ENCODE assay signal across 12 cellular contexts in the genomic region with DNA sequence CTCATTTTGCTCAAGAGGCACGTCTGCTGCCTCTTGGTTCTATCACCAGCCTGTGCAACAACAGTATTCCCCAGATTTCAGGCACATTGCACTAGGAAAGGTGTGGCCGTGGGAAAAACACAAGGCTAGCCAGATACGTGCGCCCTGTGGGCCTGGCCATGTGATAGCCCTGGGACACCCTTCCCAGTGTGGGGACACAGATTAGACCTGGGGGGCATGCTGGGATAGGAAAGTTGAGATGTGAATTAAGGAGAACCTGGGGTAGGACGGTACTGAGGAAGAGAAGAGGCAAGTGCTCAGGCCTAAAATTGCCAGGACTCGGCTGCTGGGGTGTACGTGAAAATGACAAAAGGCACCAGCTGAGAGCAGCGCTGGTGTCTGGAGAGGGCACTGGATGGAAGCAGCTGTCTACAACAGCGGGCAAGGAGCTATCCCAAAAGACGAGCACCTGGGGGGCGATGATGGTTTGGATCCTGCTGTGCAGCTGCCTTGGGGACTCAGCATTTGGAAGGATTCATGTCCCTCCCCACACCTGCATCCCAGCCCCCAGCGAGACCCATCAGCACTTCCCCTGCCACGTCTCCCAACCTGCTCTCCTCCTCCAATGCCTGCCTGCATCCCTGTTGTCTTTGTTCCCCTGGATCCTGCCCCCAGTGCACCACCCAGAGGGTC. TPM values are rescaled to one million over a fixed set of nuclear protein-coding genes. Genes with fewer than 3 reads are reported as not detected.
DNase-seq lines count a peak whose midpoint lies in the region; ATAC-seq and TF ChIP-seq lines count a peak whose summit lies in the region.
"Had no signal": no experiment of that assay in that cellular context is flagged by ENCODE, and none has a peak within 500 bp of the region (broad histone marks: within the 10 kb centered on the region; RNA-seq: fewer than 3 reads in every experiment).

No MANE protein-coding gene starts in this region.

- H3K27me3 ChIP-seq in BLaER1 treated with 17β-estradiol and CSF1 and Interleukin-3, amounts not matched to agents 10 nM and 100 nM: no peaks in the 10 kb centered on the region; a peak in 1 of 22 replicates
- H3K27me3 ChIP-seq in Caco-2 (replicated peaks; ENCODE audit: control insufficient read depth, insufficient read depth, low read length) (no peaks in the 10 kb centered on the region), neural progenitor cell (no peaks in the 10 kb centered on the region)
- H3K27me3 ChIP-seq: MG63, SJSA1 had no signal

- H3K27ac Mint-ChIP-seq in Caco-2 (ENCODE audit: unreplicated experiment) (peak overlapping the region; percentile 4), neural progenitor cell (no peak overlapping the region), endothelial cell (ENCODE audit: unreplicated experiment) (no peak overlapping the region)
- H3K27ac Mint-ChIP-seq in activated CD8-positive, alpha-beta T cell treated with anti-CD3 and anti-CD28 coated beads, Interleukin-2, amount 10 ng/mL, durations not matched to agents 7 days and 5 days: no peak overlapping the region

- no peak for ATAC-seq in activated CD8-positive, alpha-beta T cell treated with anti-CD3 and anti-CD28 coated beads, Interleukin-2, amount 10 ng/mL, durations not matched to agents 7 days and 5 days
- no peak for ATAC-seq in left ventricle myocardium superior

- H2AFZ ChIP-seq in neural progenitor cell (replicated peaks): no peak overlapping the region

- no peak overlapping the region for H3K9ac ChIP-seq in BLaER1 treated with 17β-estradiol and CSF1 and Interleukin-3, amounts not matched to agents 10 nM and 100 nM
- H3K9ac ChIP-seq in neural progenitor cell: no peak overlapping the region

- H3K4me2 ChIP-seq in BLaER1 treated with 17β-estradiol and CSF1 and Interleukin-3, amounts not matched to agents 10 nM and 100 nM: peak overlapping the region in 9 of 11 experiments; percentile 22 to 77 (median 53); a peak in 17 of 22 replicates
- no peak overlapping the region for H3K4me2 ChIP-seq in neural progenitor cell

- TF ChIP-seq CTCF in Caco-2 (IDR thresholded peaks at IDR 0.05; ENCODE audit: insufficient read depth in 1 of 2, low read depth in 1 of 2, low read length in 1 of 2, severe bottlenecking in 1 of 2, unreplicated experiment in 1 of 2) (no peak), coronary artery (IDR thresholded peaks at IDR 0.05) (no peak), neural progenitor cell (IDR thresholded peaks at IDR 0.05) (no peak), endothelial cell (IDR thresholded peaks at IDR 0.05; ENCODE audit: unreplicated experiment) (no peak)

- CTCF ChIA-PET in Caco-2 (lab: Charles Lee): no interaction called here
- CTCF ChIA-PET in activated CD8-positive, alpha-beta T cell treated with anti-CD3 and anti-CD28 coated beads, Interleukin-2, amount 10 ng/mL, durations not matched to agents 7 days and 5 days (lab: Charles Lee): no interaction called here

- H3K9me3 Mint-ChIP-seq in Caco-2 (ENCODE audit: unreplicated experiment) (no peaks in the 10 kb centered on the region), neural progenitor cell (peaks cover 6% of the 10 kb centered on the region), endothelial cell (ENCODE audit: unreplicated experiment) (no peaks in the 10 kb centered on the region)
- no peaks in the 10 kb centered on the region for H3K9me3 Mint-ChIP-seq in activated CD8-positive, alpha-beta T cell treated with anti-CD3 and anti-CD28 coated beads, Interleukin-2, amount 10 ng/mL, durations not matched to agents 7 days and 5 days (ENCODE audit: insufficient read depth)

- H3K4me1 Mint-ChIP-seq in Caco-2 (ENCODE audit: low read depth, unreplicated experiment) (no peaks in the 10 kb centered on the region), neural progenitor cell (peaks cover 14% of the 10 kb centered on the region), endothelial cell (ENCODE audit: unreplicated experiment) (peaks cover 14% of the 10 kb centered on the region)
- peaks cover 22% of the 10 kb centered on the region for H3K4me1 Mint-ChIP-seq in activated CD8-positive, alpha-beta T cell treated with anti-CD3 and anti-CD28 coated beads, Interleukin-2, amount 10 ng/mL, durations not matched to agents 7 days and 5 days (ENCODE audit: low read depth)

- intact Hi-C loops in Caco-2 (cut with micrococcal nuclease; ENCODE audit: unreplicated experiment) (no loop called here), left ventricle myocardium superior (cut with micrococcal nuclease) (no loop called here)

- H4K20me1 ChIP-seq in BLaER1 treated with 17β-estradiol and CSF1 and Interleukin-3, amounts not matched to agents 10 nM and 100 nM: peaks cover 0 to 7% (median 0%) of the 10 kb centered on the region in 11 experiments; a peak in 1 of 22 replicates
- no peaks in the 10 kb centered on the region for H4K20me1 ChIP-seq in neural progenitor cell (ENCODE audit: low read depth)

- no peak overlapping the region for H3K27ac ChIP-seq in BLaER1 treated with 17β-estradiol and CSF1 and Interleukin-3, amounts not matched to agents 10 nM and 100 nM
- H3K27ac ChIP-seq in coronary artery (no peak overlapping the region), neural progenitor cell (no peak overlapping the region)
- H3K27ac ChIP-seq: SJSA1 had no signal

- DNase-seq in Caco-2 (no peak), coronary artery (ENCODE audit: low spot score) (peak; percentile 68), neural progenitor cell (ENCODE audit: low spot score) (no peak), KG1 (lab: John Stamatoyannopoulos, UW) (no peak), left ventricle myocardium superior (no peak), endothelial cell (ENCODE audit: low spot score) (no peak)
- no peak for DNase-seq in activated CD8-positive, alpha-beta T cell treated with anti-CD3 and anti-CD28 coated beads, Interleukin-2, amount 10 ng/mL, durations not matched to agents 7 days and 5 days
- DNase-seq: MG63, NCI-H1436, NCI-H82 had no signal

- BruUV-seq in Caco-2 (replicated peaks; lab: Mats Ljungman, UMichigan): no TSS peak

- POLR2A ChIA-PET in Caco-2 (lab: Charles Lee): no interaction called here
- POLR2A ChIA-PET in activated CD8-positive, alpha-beta T cell treated with anti-CD3 and anti-CD28 coated beads, Interleukin-2, amount 10 ng/mL, durations not matched to agents 7 days and 5 days (lab: Charles Lee): no interaction called here

- peaks cover 27% of the 10 kb centered on the region for H3K36me3 Mint-ChIP-seq in Caco-2 (ENCODE audit: insufficient read depth, unreplicated experiment)
- peaks cover 26% of the 10 kb centered on the region for H3K36me3 Mint-ChIP-seq in neural progenitor cell
- no peaks in the 10 kb centered on the region for H3K36me3 Mint-ChIP-seq in activated CD8-positive, alpha-beta T cell treated with anti-CD3 and anti-CD28 coated beads, Interleukin-2, amount 10 ng/mL, durations not matched to agents 7 days and 5 days (ENCODE audit: low read depth)
- peaks cover 5% of the 10 kb centered on the region for H3K36me3 Mint-ChIP-seq in endothelial cell (ENCODE audit: low read depth, unreplicated experiment)

- H3K4me3 Mint-ChIP-seq in Caco-2 (ENCODE audit: unreplicated experiment) (no peak overlapping the region), neural progenitor cell (peak overlapping the region; percentile 2), endothelial cell (ENCODE audit: unreplicated experiment) (no peak overlapping the region)
- no peak overlapping the region for H3K4me3 Mint-ChIP-seq in activated CD8-positive, alpha-beta T cell treated with anti-CD3 and anti-CD28 coated beads, Interleukin-2, amount 10 ng/mL, durations not matched to agents 7 days and 5 days

- H3K4me1 ChIP-seq in BLaER1 treated with 17β-estradiol and CSF1 and Interleukin-3, amounts not matched to agents 10 nM and 100 nM: peaks cover 22 to 80% (median 46%) of the 10 kb centered on the region in 10 experiments
- H3K4me1 ChIP-seq in Caco-2 (no peaks in the 10 kb centered on the region), neural progenitor cell (peaks cover 16% of the 10 kb centered on the region)
- H3K4me1 ChIP-seq: SJSA1 had no signal

- H3K9me3 ChIP-seq in BLaER1 treated with 17β-estradiol and CSF1 and Interleukin-3, amounts not matched to agents 10 nM and 100 nM (replicated peaks in 1 of 11): peaks cover 9 to 23% (median 18%) of the 10 kb centered on the region in 11 experiments; a peak in 18 of 22 replicates
- H3K9me3 ChIP-seq in Caco-2: peaks cover 4% of the 10 kb centered on the region
- H3K9me3 ChIP-seq in neural progenitor cell (ENCODE audit: low read depth): no peaks in the 10 kb centered on the region
- H3K9me3 ChIP-seq: MG63, SJSA1 had no signal

- no peaks in the 10 kb centered on the region for H3K27me3 Mint-ChIP-seq in Caco-2 (ENCODE audit: insufficient read depth, unreplicated experiment)
- peaks cover 3% of the 10 kb centered on the region for H3K27me3 Mint-ChIP-seq in neural progenitor cell (ENCODE audit: insufficient read depth, low read depth)
- no peaks in the 10 kb centered on the region for H3K27me3 Mint-ChIP-seq in activated CD8-positive, alpha-beta T cell treated with anti-CD3 and anti-CD28 coated beads, Interleukin-2, amount 10 ng/mL, durations not matched to agents 7 days and 5 days (ENCODE audit: low read depth)
- H3K27me3 Mint-ChIP-seq in endothelial cell (ENCODE audit: unreplicated experiment): peaks cover 4% of the 10 kb centered on the region

- H3K36me3 ChIP-seq in BLaER1 treated with 17β-estradiol and CSF1 and Interleukin-3, amounts not matched to agents 10 nM and 100 nM: peaks cover 0 to 10% (median 0%) of the 10 kb centered on the region in 11 experiments; a peak in 5 of 22 replicates
- no peaks in the 10 kb centered on the region for H3K36me3 ChIP-seq in Caco-2 (ENCODE audit: control insufficient read depth, insufficient read depth, low read length)
- H3K36me3 ChIP-seq in neural progenitor cell: no peaks in the 10 kb centered on the region
- H3K36me3 ChIP-seq: MG63, SJSA1 had no signal

- no peaks in the 10 kb centered on the region for H3K79me2 ChIP-seq in neural progenitor cell (ENCODE audit: low read depth)

- no peak overlapping the region for H3K4me3 ChIP-seq in BLaER1 treated with 17β-estradiol and CSF1 and Interleukin-3, amounts not matched to agents 10 nM and 100 nM
- H3K4me3 ChIP-seq in Caco-2 (ENCODE audit: low read depth, low read length): no peak overlapping the region
- no peak overlapping the region for H3K4me3 ChIP-seq in coronary artery
- H3K4me3 ChIP-seq in neural progenitor cell: no peak overlapping the region
- H3K4me3 ChIP-seq: MG63, SJSA1 had no signal

- H3F3A ChIP-seq in neural progenitor cell (ENCODE audit: low read depth): peaks cover 10% of the 10 kb centered on the region

RNA-seq across cellular contexts. Expression of gene GGACT, which starts 54.3 kb away (rescaled TPM):
- total RNA-seq in Caco-2 (2022): 3.5 and 3.6 TPM in 2 replicates
- 1.3 and 3.6 TPM in 2 replicates for total RNA-seq in neural progenitor cell (ENCODE audit: low replicate concordance)
- total RNA-seq in activated CD8-positive, alpha-beta T cell treated with anti-CD3 and anti-CD28 coated beads, Interleukin-2, amount 10 ng/mL, durations not matched to agents 7 days and 5 days: 1 to 10 TPM; 3.1 to 3.5 TPM
- total RNA-seq in left ventricle myocardium superior: 1.4 TPM
- 7.0 TPM for total RNA-seq in endothelial cell (ENCODE audit: unreplicated experiment)
